8 cellular contexts compared by ENCODE assay signal in genomic region chr4:41933997-41934812, GRCh38. TPM values are rescaled to one million over a fixed set of nuclear protein-coding genes. Genes with fewer than 3 reads are reported as not detected.
A peak's percentile ranks its signal among the peaks of the same experiment; 100 is the strongest.
DNase-seq lines count a peak whose midpoint lies in the region; ATAC-seq and TF ChIP-seq lines count a peak whose summit lies in the region.

No MANE protein-coding gene starts in this region.

- intact Hi-C loops in sciatic nerve (cut with DNase I), result no loop called here

- no peaks in the 10 kb centered on the region for H3K27me3 ChIP-seq in Peyer's patch

- no peak for DNase-seq in HFF-Myc (ENCODE audit: extremely low read depth, low read depth)
- no peak for DNase-seq in Peyer's patch
- peak; percentile 3 for DNase-seq in fibroblast of gingiva (ENCODE audit: low read depth)
- no peak for DNase-seq in sciatic nerve (ENCODE audit: low spot score)
- no peak for DNase-seq in NK-92 (lab: John Stamatoyannopoulos, UW; ENCODE audit: unreplicated experiment)
- no peak for DNase-seq in DMS79 (lab: John Stamatoyannopoulos, UW)
- no peak for DNase-seq in GDM1 (lab: John Stamatoyannopoulos, UW)

- H3K4me3 ChIP-seq in HFF-Myc (replicated peaks; ENCODE audit: low read depth, low read length) (peak overlapping the region; percentile 95; the same call in 1 of the 2 replicates), Peyer's patch (peak overlapping the region in 3 of 4 donors; percentile 72 to 93 (median 85))

- peak overlapping the region in 2 of 4 donors; percentile 77 to 81 for H3K27ac ChIP-seq in Peyer's patch

- peaks cover 0 to 24% (median 6%) of the 10 kb centered on the region in 4 donors for H3K4me1 ChIP-seq in Peyer's patch

- no peak for TF ChIP-seq POLR2A in Peyer's patch (IDR thresholded peaks at IDR 0.05)

- H3K36me3 ChIP-seq in Peyer's patch, result peaks cover 0 to 4% (median 0%) of the 10 kb centered on the region in 3 donors

- TF ChIP-seq CTCF in HFF-Myc (IDR thresholded peaks at IDR 0.05; ENCODE audit: low read depth, low read length, missing control alignments), result no peak
- no peak for TF ChIP-seq CTCF in Peyer's patch (IDR thresholded peaks at IDR 0.05)

- no peaks in the 10 kb centered on the region for H3K9me3 ChIP-seq in Peyer's patch

- ATAC-seq in sciatic nerve, result peak; percentile 44
- ATAC-seq in HG03439 (IDR thresholded peaks at IDR 0.05; ENCODE audit: unreplicated experiment), result no peak

RNA-seq across cellular contexts. Expression of gene TMEM33, which starts 1.0 kb away (rescaled TPM):
- 10 to 100 TPM; 18.2 to 67.4 (median 46.7) TPM for total RNA-seq in Peyer's patch
- 51.7 TPM for total RNA-seq in sciatic nerve

RNA-seq across cellular contexts. Expression of gene DCAF4L1, which starts 47.4 kb away (rescaled TPM):
- total RNA-seq in Peyer's patch (under 1 TPM in 2 of 4 donors, not detected in 2; 0.19 to 0.53 TPM), sciatic nerve (0.36 TPM)

RNA-seq across cellular contexts. Expression of gene SLC30A9, which starts 56.1 kb away (rescaled TPM):
- total RNA-seq in Peyer's patch (10 to 100 TPM; 51.3 to 61.1 (median 56.6) TPM), sciatic nerve (55.1 TPM)
